In genomic region chr2:128321784-128322650, GRCh38 we compare ENCODE assay signal across 1 cellular context.
TF ChIP-seq lines count a peak whose summit lies in the region.

No MANE protein-coding gene starts in this region.

TF ChIP-seq in HepG2, 621 proteins besides CTCF, POLR2A, EP300 and RAD21 (continued from another document and continues in another):
- no peak for TF ChIP-seq ATF6 (CRISPR knock-in tag; conservative IDR thresholded peaks at IDR 0.05)
- 0 out of 2 replicates have a peak, but pooled peaks have one; percentile 51 for TF ChIP-seq SPEN (CRISPR knock-in tag; IDR thresholded peaks at IDR 0.05; ENCODE audit: low read depth)
- peak; percentile 64 for TF ChIP-seq POGK (CRISPR knock-in tag; conservative IDR thresholded peaks at IDR 0.05)
- TF ChIP-seq GZF1 (CRISPR knock-in tag; IDR thresholded peaks at IDR 0.05): no peak
- TF ChIP-seq TMF1 (CRISPR knock-in tag; IDR thresholded peaks at IDR 0.05; ENCODE audit: low read depth): no peak; the same call in 1 of the 2 replicates
- TF ChIP-seq MYNN (CRISPR knock-in tag; IDR thresholded peaks at IDR 0.05; ENCODE audit: low read depth): no peak
- no peak for TF ChIP-seq MEF2D (CRISPR knock-in tag; IDR thresholded peaks at IDR 0.05)
- peak; percentile 94 for TF ChIP-seq SP5 (CRISPR knock-in tag; IDR thresholded peaks at IDR 0.05; ENCODE audit: borderline replicate concordance, low read depth)
- TF ChIP-seq NFRKB (IDR thresholded peaks at IDR 0.05): no peak
- TF ChIP-seq ISL2 (CRISPR knock-in tag; IDR thresholded peaks at IDR 0.05): peak; percentile 37; the same call in 1 of the 2 replicates
- no peak for TF ChIP-seq MEIS1 (CRISPR knock-in tag; IDR thresholded peaks at IDR 0.05; ENCODE audit: borderline replicate concordance)
- TF ChIP-seq RCOR2 (CRISPR knock-in tag; IDR thresholded peaks at IDR 0.05): no peak
- no peak for TF ChIP-seq SRSF9 (IDR thresholded peaks at IDR 0.05; ENCODE audit: borderline replicate concordance, insufficient read depth, low read depth, low read length, poor library complexity, severe bottlenecking)
- peak; percentile 32; the same call in 1 of the 2 replicates for TF ChIP-seq MYPOP (CRISPR knock-in tag; IDR thresholded peaks at IDR 0.05)
- no peak for TF ChIP-seq ZFP36L2 (CRISPR knock-in tag; IDR thresholded peaks at IDR 0.05)
- TF ChIP-seq HNRNPH1 (optimal IDR thresholded peaks at IDR 0.05; ENCODE audit: low read depth, low read length): no peak
- 0 out of 2 replicates have a peak, but pooled peaks have one; percentile 82 for TF ChIP-seq ZNF572 (CRISPR knock-in tag; IDR thresholded peaks at IDR 0.05)
- TF ChIP-seq USF2 (IDR thresholded peaks at IDR 0.05; ENCODE audit: low read depth, low read length): no peak
- TF ChIP-seq USF2 (CRISPR knock-in tag; IDR thresholded peaks at IDR 0.05; ENCODE audit: borderline replicate concordance): no peak
- TF ChIP-seq ZNF496 (CRISPR knock-in tag; IDR thresholded peaks at IDR 0.05; ENCODE audit: insufficient replicate concordance): no peak
- TF ChIP-seq ZNF20 (CRISPR knock-in tag; IDR thresholded peaks at IDR 0.05): no peak
- no peak for TF ChIP-seq ZNF674 (CRISPR knock-in tag; IDR thresholded peaks at IDR 0.05; ENCODE audit: low read depth)
- TF ChIP-seq CBX5 (CRISPR knock-in tag; IDR thresholded peaks at IDR 0.05; ENCODE audit: borderline replicate concordance): no peak
- TF ChIP-seq RBFOX2 (IDR thresholded peaks at IDR 0.05; ENCODE audit: low read depth, low read length): peak; percentile 94
- TF ChIP-seq BCL3 (CRISPR knock-in tag; IDR thresholded peaks at IDR 0.05): no peak; the same call in 1 of the 2 replicates
- TF ChIP-seq BHLHE40 (IDR thresholded peaks at IDR 0.05; ENCODE audit: low read length): no peak
- no peak for TF ChIP-seq SNAPC4 (CRISPR knock-in tag; IDR thresholded peaks at IDR 0.05)
- TF ChIP-seq ZNF713 (CRISPR knock-in tag; IDR thresholded peaks at IDR 0.05): no peak
- TF ChIP-seq ZNF180 (CRISPR knock-in tag; IDR thresholded peaks at IDR 0.05; ENCODE audit: borderline replicate concordance, low read depth): no peak
- no peak for TF ChIP-seq RORA (CRISPR knock-in tag; IDR thresholded peaks at IDR 0.05)
- 0 out of 2 replicates have a peak, but pooled peaks have one; percentile 7 for TF ChIP-seq YEATS2 (CRISPR knock-in tag; IDR thresholded peaks at IDR 0.05; ENCODE audit: borderline replicate concordance)
- TF ChIP-seq ZBTB38 (CRISPR knock-in tag; IDR thresholded peaks at IDR 0.05): 0 out of 2 replicates have a peak, but pooled peaks have one; percentile 13
- no peak for TF ChIP-seq ZNF652 (CRISPR knock-in tag; IDR thresholded peaks at IDR 0.05; ENCODE audit: borderline replicate concordance, low read depth)
- TF ChIP-seq MTF1 (CRISPR knock-in tag; IDR thresholded peaks at IDR 0.05): no peak; the same call in 1 of the 2 replicates
- TF ChIP-seq KDM1A (CRISPR knock-in tag; IDR thresholded peaks at IDR 0.05): no peak
- no peak for TF ChIP-seq CSRNP2 (CRISPR knock-in tag; conservative IDR thresholded peaks at IDR 0.05; ENCODE audit: low read depth)
- peak in 1 of 2 experiments; percentile 48; a peak in 1 of 4 replicates for TF ChIP-seq REST (IDR thresholded peaks at IDR 0.05; ENCODE audit: borderline replicate concordance in 1 of 2, low read depth in 1 of 2, low read length in 2 of 2)
- no peak for TF ChIP-seq ZNF552 (CRISPR knock-in tag; IDR thresholded peaks at IDR 0.05; ENCODE audit: borderline replicate concordance)
- TF ChIP-seq FUBP1 (CRISPR knock-in tag; IDR thresholded peaks at IDR 0.05; ENCODE audit: borderline replicate concordance): no peak
- TF ChIP-seq ZNF501 (CRISPR knock-in tag; IDR thresholded peaks at IDR 0.05): peak; percentile 66; the same call in 1 of the 2 replicates
- TF ChIP-seq ZBTB20 (CRISPR knock-in tag; IDR thresholded peaks at IDR 0.05; ENCODE audit: borderline replicate concordance, low read depth): no peak
